Comparison of ENCODE assay signal across 17 cellular contexts in genomic region chr2:208142925-208143799, GRCh38. TPM values are rescaled to one million over a fixed set of nuclear protein-coding genes. Genes with fewer than 3 reads are reported as not detected.
DNase-seq lines count a peak whose midpoint lies in the region; ATAC-seq and TF ChIP-seq lines count a peak whose summit lies in the region.
"Had no signal": no experiment of that assay in that cellular context is flagged by ENCODE, and none has a peak within 500 bp of the region (broad histone marks: within the 10 kb centered on the region; RNA-seq: fewer than 3 reads in every experiment).

No MANE protein-coding gene starts in this region.

- H3K9me3 ChIP-seq in mammary epithelial cell (replicated peaks; ENCODE audit: insufficient read depth, low read length), result no peaks in the 10 kb centered on the region
- H3K9me3 ChIP-seq in iPS DF 6.9 (ENCODE audit: control insufficient read depth, insufficient read depth, low read length), result no peaks in the 10 kb centered on the region
- H3K9me3 ChIP-seq: SJCRH30, stomach, vagina had no signal

- H3K79me2 ChIP-seq in mammary epithelial cell (ENCODE audit: insufficient read depth, low read length), result no peaks in the 10 kb centered on the region

- BruUV-seq in mammary epithelial cell (replicated peaks; lab: Mats Ljungman, UMichigan), result no TSS peak
- BruUV-seq in MCF 10A (replicated peaks; lab: Mats Ljungman, UMichigan), result no TSS peak

- H3K9ac ChIP-seq in mammary epithelial cell (ENCODE audit: insufficient read depth, low read length), result no peak overlapping the region

- no peaks in the 10 kb centered on the region for H3K36me3 Mint-ChIP-seq in MCF 10A (ENCODE audit: insufficient read depth, unreplicated experiment)

- H3K27me3 ChIP-seq in mammary epithelial cell (ENCODE audit: insufficient read depth, low read length) (no peaks in the 10 kb centered on the region), iPS DF 6.9 (ENCODE audit: control insufficient read depth, insufficient read depth, low read length) (no peaks in the 10 kb centered on the region)
- H3K27me3 ChIP-seq: SJCRH30, stomach, vagina had no signal

- no peak overlapping the region for H3K4me2 ChIP-seq in mammary epithelial cell (ENCODE audit: insufficient read depth, low read depth, low read length)

- no peaks in the 10 kb centered on the region for H4K20me1 ChIP-seq in mammary epithelial cell (ENCODE audit: insufficient read depth, low read length)

- no peaks in the 10 kb centered on the region for H3K27me3 Mint-ChIP-seq in MCF 10A (ENCODE audit: insufficient read depth, unreplicated experiment)
- H3K27me3 Mint-ChIP-seq: dendritic cell treated with granulocyte-macrophage colony-stimulating factor and Interleukin-4, amounts not matched to agents 40 ng/mL and 50 ng/mL, for 4 days had no signal

- peaks cover under 1% of the 10 kb centered on the region for H3K9me3 Mint-ChIP-seq in MCF 10A (ENCODE audit: unreplicated experiment)
- H3K9me3 Mint-ChIP-seq: dendritic cell treated with granulocyte-macrophage colony-stimulating factor and Interleukin-4, amounts not matched to agents 40 ng/mL and 50 ng/mL, for 4 days had no signal

- no peak overlapping the region for H3K27ac ChIP-seq in mammary epithelial cell (ENCODE audit: insufficient read depth, low read depth, low read length)
- H3K27ac ChIP-seq in iPS DF 6.9 (ENCODE audit: low read length), result no peak overlapping the region
- H3K27ac ChIP-seq in caudate nucleus (ENCODE audit: low read depth, low read length), result no peak overlapping the region
- H3K27ac ChIP-seq: SJCRH30, stomach, vagina had no signal

- WGBS in mammary epithelial cell (ENCODE audit: low coverage, missing lambda C conversion rate), result 65% methylated on average over 8 of the region's 14 CpGs
- WGBS in iPS DF 6.9 (ENCODE audit: insufficient coverage, insufficient read length), result no CpG with 5 or more reads among the region's 14 CpGs

- peaks cover 7% of the 10 kb centered on the region for H3K4me1 Mint-ChIP-seq in MCF 10A (ENCODE audit: insufficient read depth, unreplicated experiment)
- H3K4me1 Mint-ChIP-seq: CD8-positive, alpha-beta memory T cell had no signal

- POLR2A ChIA-PET in MCF 10A (lab: Yijun Ruan, JAX), result interaction anchor here (1.2 to 1.8 kb wide), 2 partner anchors 14 to 125 kb away, joined by 3 to 4 read pairs; no protein-coding TSS in a partner anchor

- dilution Hi-C loops in mammary epithelial cell (cut with HindIII; ENCODE audit: low sequenced_read_pairs), result no loop called here

- no peak overlapping the region for H3K4me3 Mint-ChIP-seq in MCF 10A (ENCODE audit: unreplicated experiment)
- H3K4me3 Mint-ChIP-seq: CD8-positive, alpha-beta memory T cell; dendritic cell treated with granulocyte-macrophage colony-stimulating factor and Interleukin-4, amounts not matched to agents 40 ng/mL and 50 ng/mL, for 4 days had no signal

- CTCF ChIA-PET in mammary epithelial cell (lab: Charles Lee; ENCODE audit: low non-redundant PET), result no interaction called here
- CTCF ChIA-PET in MCF 10A (lab: Yijun Ruan, JAX), result interaction anchor here (0.5 to 3.4 kb wide), 7 partner anchors 17 to 231 kb away, joined by 3 to 13 read pairs (median 3); no protein-coding TSS in a partner anchor

- H3K36me3 ChIP-seq in mammary epithelial cell (ENCODE audit: insufficient read depth, low read length), result no peaks in the 10 kb centered on the region
- no peaks in the 10 kb centered on the region for H3K36me3 ChIP-seq in iPS DF 6.9 (ENCODE audit: control insufficient read depth, insufficient read depth, low read length)
- H3K36me3 ChIP-seq: SJCRH30, stomach, vagina had no signal

- no peak overlapping the region for H3K4me3 ChIP-seq in mammary epithelial cell (replicated peaks in 1 of 3; ENCODE audit: insufficient read depth in 1 of 3, low read depth in 2 of 3, low read length in 3 of 3)
- no peak overlapping the region for H3K4me3 ChIP-seq in iPS DF 6.9 (ENCODE audit: low read length)
- H3K4me3 ChIP-seq: SJCRH30, stomach, vagina had no signal

- intact Hi-C loops in mammary epithelial cell (cut with micrococcal nuclease), result no loop called here
- intact Hi-C loops in MCF 10A (cut with micrococcal nuclease), result no loop called here

- TF ChIP-seq CTCF in mammary epithelial cell (conservative IDR thresholded peaks at IDR 0.05 in 1 of 2, IDR thresholded peaks at IDR 0.05 in 1 of 2; ENCODE audit: extremely low read depth in 1 of 2, insufficient read depth in 1 of 2, low read depth in 1 of 2, low read length in 2 of 2) (no peak), MCF 10A (IDR thresholded peaks at IDR 0.05; ENCODE audit: unreplicated experiment) (no peak)

- peak overlapping the region; percentile 39 for H2AFZ ChIP-seq in mammary epithelial cell (ENCODE audit: low read depth, low read length)

- in situ Hi-C loops in mammary epithelial cell (cut with MboI; ENCODE audit: low sequenced_read_pairs in 2 of 2), result no loop called here

- ATAC-seq in HG02759 (IDR thresholded peaks at IDR 0.05; ENCODE audit: unreplicated experiment), result no peak
- ATAC-seq in GM21529 (IDR thresholded peaks at IDR 0.05; ENCODE audit: unreplicated experiment), result no peak

- no peak overlapping the region for H3K27ac Mint-ChIP-seq in MCF 10A (ENCODE audit: low read depth, unreplicated experiment)
- H3K27ac Mint-ChIP-seq: CD8-positive, alpha-beta memory T cell; dendritic cell treated with granulocyte-macrophage colony-stimulating factor and Interleukin-4, amounts not matched to agents 40 ng/mL and 50 ng/mL, for 4 days had no signal

- peaks cover 25% of the 10 kb centered on the region for H3K4me1 ChIP-seq in mammary epithelial cell (ENCODE audit: insufficient read depth, low read length)
- H3K4me1 ChIP-seq in iPS DF 6.9 (ENCODE audit: control insufficient read depth, insufficient read depth, low read length), result 0 out of 2 replicates have a peak, but pooled peaks cover 1% of the 10 kb centered on the region
- H3K4me1 ChIP-seq: SJCRH30, vagina had no signal

- DNase-seq in mammary epithelial cell (no peak), MCF 10A (ENCODE audit: unreplicated experiment) (no peak), NCI-H345 treated with DMSO at 0.1 percent for 48 hours (lab: John Stamatoyannopoulos, UW; ENCODE audit: unreplicated experiment) (peak; percentile 27), iPS DF 6.9 (ENCODE audit: low read depth, low spot score) (peak; percentile 50), caudate nucleus (lab: John Stamatoyannopoulos, UW) (no peak), foreskin melanocyte (no peak)
- DNase-seq: activated CD4-positive, alpha-beta T cell treated with anti-CD3 and anti-CD28 coated beads, Interleukin-2, amount 50 U/mL, for 1 hour; activated naive CD4-positive, alpha-beta T cell treated with anti-CD3 and anti-CD28 coated beads, Interleukin-2, amount 50 U/mL, for 16 hours; CD8-positive, alpha-beta memory T cell; erythroblast; SJCRH30; stimulated activated CD4-positive, alpha-beta T cell treated with anti-CD3 and anti-CD28 coated beads, Interleukin-15, amount 100 ng/mL, for 24 hours; stomach had no signal

RNA-seq across cellular contexts. Expression of gene CRYGB, which starts 2.8 kb away (rescaled TPM):
- not detected for total RNA-seq in mammary epithelial cell
- polyA plus RNA-seq in mammary epithelial cell, result not detected
- not detected for polyA minus RNA-seq in mammary epithelial cell
- total RNA-seq in MCF 10A (2022), result not detected in 2 replicates
- total RNA-seq: CD8-positive, alpha-beta memory T cell; SJCRH30; stomach; vagina had no signal
- polyA plus RNA-seq: CD8-positive, alpha-beta memory T cell; stomach had no signal

RNA-seq across cellular contexts. Expression of gene CRYGC, which starts 13.5 kb away (rescaled TPM):
- under 1 TPM in 1 of 2 donors, not detected in 1; 0.52 TPM for total RNA-seq in mammary epithelial cell
- 0.23 TPM for polyA plus RNA-seq in mammary epithelial cell
- not detected for polyA minus RNA-seq in mammary epithelial cell
- not detected in 2 replicates for total RNA-seq in MCF 10A (2022)
- total RNA-seq: CD8-positive, alpha-beta memory T cell; SJCRH30; stomach; vagina had no signal
- polyA plus RNA-seq: CD8-positive, alpha-beta memory T cell; stomach had no signal

RNA-seq across cellular contexts. Expression of gene CRYGD, which starts 18.8 kb away (rescaled TPM):
- total RNA-seq in mammary epithelial cell, result not detected
- not detected for polyA plus RNA-seq in mammary epithelial cell
- not detected for polyA minus RNA-seq in mammary epithelial cell
- not detected in 2 replicates for total RNA-seq in MCF 10A (2022)
- total RNA-seq: CD8-positive, alpha-beta memory T cell; SJCRH30; stomach; vagina had no signal
- polyA plus RNA-seq: CD8-positive, alpha-beta memory T cell; stomach had no signal

RNA-seq across cellular contexts. Expression of gene CRYGA, which starts 20.2 kb away (rescaled TPM):
- total RNA-seq in mammary epithelial cell, result not detected
- not detected for polyA plus RNA-seq in mammary epithelial cell
- not detected for polyA minus RNA-seq in mammary epithelial cell
- not detected in 2 replicates for total RNA-seq in MCF 10A (2022)
- total RNA-seq: CD8-positive, alpha-beta memory T cell; SJCRH30; stomach; vagina had no signal
- polyA plus RNA-seq: CD8-positive, alpha-beta memory T cell; stomach had no signal

RNA-seq across cellular contexts. Expression of gene C2orf80, which starts 46.7 kb away (rescaled TPM):
- not detected for total RNA-seq in mammary epithelial cell
- polyA plus RNA-seq in mammary epithelial cell, result not detected
- polyA minus RNA-seq in mammary epithelial cell, result not detected
- total RNA-seq in MCF 10A (2022), result not detected in 2 replicates
- total RNA-seq: CD8-positive, alpha-beta memory T cell; SJCRH30; stomach; vagina had no signal
- polyA plus RNA-seq: CD8-positive, alpha-beta memory T cell; stomach had no signal

Comparison
In these comparisons a context has a peak if more than half of its experiments do, and no peak if none do; other contexts are left out.
1. DNase-seq: peak in NCI-H345 treated with DMSO at 0.1 percent for 48 hours (single experiment) and iPS DF 6.9 (single experiment); none in mammary epithelial cell (single experiment), MCF 10A (single experiment), caudate nucleus (0 of 61) and foreskin melanocyte (single experiment).